ENCODE assay signal across 1 cellular context in genomic region chr14:100674897-100675618, GRCh38.
A peak's percentile ranks its signal among the peaks of the same experiment; 100 is the strongest.
TF ChIP-seq lines count a peak whose summit lies in the region.

No MANE protein-coding gene starts in this region.

TF ChIP-seq in HepG2, 621 proteins besides CTCF, POLR2A, EP300 and RAD21:
- TF ChIP-seq ZNF687 (CRISPR knock-in tag; IDR thresholded peaks at IDR 0.05) (peak; percentile 51), HOXD1 (CRISPR knock-in tag; IDR thresholded peaks at IDR 0.05) (no peak)
